In genomic region chr18:24359787-24360186, GRCh38 we compare ENCODE assay signal across 7 cellular contexts. TPM values are rescaled to one million over a fixed set of nuclear protein-coding genes. Genes with fewer than 3 reads are reported as not detected.
DNase-seq lines count a peak whose midpoint lies in the region; TF ChIP-seq lines count a peak whose summit lies in the region.
"Not testable (repeated sequence)": the region's sequence is repeated elsewhere in the genome, so short reads cannot be mapped to it uniquely, and the experiment has no call there.

No MANE protein-coding gene starts in this region.

- not testable (repeated sequence) for H2BK15ac ChIP-seq in neuronal stem cell (ENCODE audit: low read length)

- not testable (repeated sequence) for H3K9me3 ChIP-seq in neuronal stem cell (replicated peaks in 1 of 2; ENCODE audit: control insufficient read depth in 2 of 2, insufficient read depth in 1 of 2, low read depth in 1 of 2, low read length in 2 of 2)

- H3K4me3 ChIP-seq in neuronal stem cell (ENCODE audit: low read length in 2 of 2): not testable (repeated sequence)

- no CpG with 5 or more reads among the region's 7 CpGs for WGBS in neuronal stem cell (ENCODE audit: extremely low coverage in 2 of 2, insufficient read length in 2 of 2, insufficient replicate concordance in 1 of 2), 2 donors

- not testable (repeated sequence) for H2BK12ac ChIP-seq in neuronal stem cell (ENCODE audit: low read length)

- H2AK5ac ChIP-seq in neuronal stem cell (ENCODE audit: low read depth, low read length): not testable (repeated sequence)

- not testable (repeated sequence) for H2BK120ac ChIP-seq in neuronal stem cell (ENCODE audit: low read depth, low read length)

- not testable (repeated sequence) for H3K4me1 ChIP-seq in neuronal stem cell (ENCODE audit: control insufficient read depth in 2 of 2, insufficient read depth in 1 of 2, low read depth in 1 of 2, low read length in 2 of 2)

- H3K9ac ChIP-seq in neuronal stem cell (ENCODE audit: low read depth, low read length, poor library complexity): not testable (repeated sequence)

- H3K79me1 ChIP-seq in neuronal stem cell (ENCODE audit: low read depth, low read length): not testable (repeated sequence)

- H3K36me3 ChIP-seq in neuronal stem cell (replicated peaks in 1 of 2; ENCODE audit: control insufficient read depth in 2 of 2, insufficient read depth in 2 of 2, low read length in 2 of 2): peaks cover 5 to 57% of the 10 kb centered on the region in 2 donors

- not testable (repeated sequence) for H3K27ac ChIP-seq in neuronal stem cell (replicated peaks; ENCODE audit: low read length)

- DNase-seq in GM04504 (ENCODE audit: low read depth) (peak; percentile 32), HEK293T (ENCODE audit: extremely low spot score) (peak; percentile 44), NCI-H1092 (lab: John Stamatoyannopoulos, UW) (peak; percentile 44), RKO (ENCODE audit: low spot score) (peak; percentile 63), amniotic epithelial cell (ENCODE audit: low read depth) (peak; percentile 53), globus pallidus (ENCODE audit: low spot score) (peak; percentile 74), neuronal stem cell (ENCODE audit: low spot score) (peak; percentile 35)

- not testable (repeated sequence) for H3K4me2 ChIP-seq in neuronal stem cell (ENCODE audit: insufficient read depth, low read length, poor library complexity, severe bottlenecking)

- not testable (repeated sequence) for H4K8ac ChIP-seq in neuronal stem cell (ENCODE audit: low read depth, low read length)

- not testable (repeated sequence) for H3K14ac ChIP-seq in neuronal stem cell (ENCODE audit: low read length)

- not testable (repeated sequence) for H3K27me3 ChIP-seq in neuronal stem cell (ENCODE audit: control insufficient read depth in 3 of 3, insufficient read depth in 3 of 3, low read depth in 1 of 3, low read length in 3 of 3)

- H3K18ac ChIP-seq in neuronal stem cell (ENCODE audit: low read length): not testable (repeated sequence)

- H3K4ac ChIP-seq in neuronal stem cell (ENCODE audit: low read length): not testable (repeated sequence)

- POLR2A ChIA-PET in HEK293T (lab: Yijun Ruan, JAX): interaction anchor here (1.2 kb wide), 1 partner anchor 38 kb away, joined by 3 read pairs; the partner anchor contains the start of gene OSBPL1A

- not testable (repeated sequence) for H4K91ac ChIP-seq in neuronal stem cell (ENCODE audit: low read depth, low read length, poor library complexity)

- not testable (repeated sequence) for H3K23ac ChIP-seq in neuronal stem cell (ENCODE audit: low read depth, low read length, poor library complexity)

- CTCF ChIA-PET in HEK293T (lab: Yijun Ruan, JAX): interaction anchor here (0.6 to 3.3 kb wide), 13 partner anchors 17 to 887 kb away, joined by 3 to 28 read pairs (median 3); no protein-coding TSS in a partner anchor

- peak overlapping the region; percentile 41 for H2AFZ ChIP-seq in neuronal stem cell (ENCODE audit: low read length)

- H2BK5ac ChIP-seq in neuronal stem cell (ENCODE audit: low read length): not testable (repeated sequence)

TF ChIP-seq in HEK293T, 16 proteins besides CTCF, POLR2A, EP300 and RAD21:
- 0 out of 2 replicates have a peak, but pooled peaks have one; percentile 48 for TF ChIP-seq ZNF384 (IDR thresholded peaks at IDR 0.05)
TF ChIP-seq in HEK293T: peak in this region for 1; not testable (repeated sequence) for 15.

RNA-seq across cellular contexts. Expression of gene OSBPL1A, which starts 37.8 kb away (rescaled TPM):
- 44.7 TPM for polyA plus RNA-seq in neuronal stem cell (2013, experiment 1 of 2)
- polyA plus RNA-seq in neuronal stem cell (2013, experiment 2 of 2): 45.3 TPM
